ENCODE assay signal across 1 cellular context in genomic region chr5:126788409-126788808, GRCh38.
TF ChIP-seq lines count a peak whose summit lies in the region.

No MANE protein-coding gene starts in this region.

TF ChIP-seq in HEK293, 187 proteins besides CTCF, POLR2A, EP300 and RAD21:
- peak; percentile 62; the same call in 1 of the 2 replicates for TF ChIP-seq EGR2 (tag by site-specific recombination; IDR thresholded peaks at IDR 0.05; ENCODE audit: low read depth)
- TF ChIP-seq ZFHX2 (tag by site-specific recombination; conservative IDR thresholded peaks at IDR 0.05): peak; percentile 69
